Comparison of ENCODE assay signal across 18 cellular contexts in the genomic region with DNA sequence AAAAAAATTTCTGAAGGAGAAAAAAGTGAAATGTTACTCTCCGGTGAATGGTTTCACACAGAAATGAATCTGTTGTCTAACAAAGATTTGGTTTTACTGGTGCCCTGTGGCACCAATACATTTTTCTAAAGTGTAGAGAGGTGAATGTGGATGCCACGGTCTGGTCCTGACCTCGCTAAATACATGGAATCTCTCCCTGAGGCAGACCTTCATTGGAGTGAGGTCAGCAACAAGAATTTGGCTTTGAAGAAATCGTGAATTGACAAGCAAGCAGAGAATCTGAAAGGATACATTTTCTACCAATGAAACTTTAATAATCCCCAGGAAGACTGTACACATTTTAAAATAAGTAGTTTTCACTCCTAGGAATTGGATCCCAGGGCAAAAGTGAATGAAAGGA.
DNase-seq lines count a peak whose midpoint lies in the region; ATAC-seq and TF ChIP-seq lines count a peak whose summit lies in the region.
"Had no signal": no experiment of that assay in that cellular context is flagged by ENCODE, and none has a peak within 500 bp of the region (broad histone marks: within the 10 kb centered on the region; RNA-seq: fewer than 3 reads in every experiment).

No MANE protein-coding gene starts in this region.

- no peak overlapping the region for H2BK120ac ChIP-seq in trophoblast cell (ENCODE audit: insufficient read depth, low read length, poor library complexity)

- H3K27ac ChIP-seq in hepatocyte (no peak overlapping the region), trophoblast cell (ENCODE audit: low read depth, low read length) (no peak overlapping the region), colonic mucosa (no peak overlapping the region)

- H2AK5ac ChIP-seq in trophoblast cell (ENCODE audit: low read length) = no peak overlapping the region

- H4K20me1 ChIP-seq in hepatocyte (ENCODE audit: insufficient read depth, poor library complexity, severe bottlenecking) = no peaks in the 10 kb centered on the region

- H3K4ac ChIP-seq in trophoblast cell (ENCODE audit: low read depth, low read length) = no peak overlapping the region

- no peak overlapping the region for H3K14ac ChIP-seq in trophoblast cell (ENCODE audit: low read length)

- H3K9me2 ChIP-seq in hepatocyte (replicated peaks; ENCODE audit: insufficient read depth) = no peaks in the 10 kb centered on the region

- H3K36me3 ChIP-seq in hepatocyte (replicated peaks; ENCODE audit: insufficient read depth, low read depth) = no peaks in the 10 kb centered on the region
- no peaks in the 10 kb centered on the region for H3K36me3 ChIP-seq in trophoblast cell (ENCODE audit: control insufficient read depth in 1 of 2, insufficient read depth in 2 of 2, low read length in 2 of 2)
- no peaks in the 10 kb centered on the region for H3K36me3 ChIP-seq in colonic mucosa

- no peak overlapping the region for H3K18ac ChIP-seq in trophoblast cell (ENCODE audit: low read length)

- no peak overlapping the region for H2BK5ac ChIP-seq in trophoblast cell (ENCODE audit: low read depth, low read length, poor library complexity)

- H3K27me3 ChIP-seq in hepatocyte (no peaks in the 10 kb centered on the region), trophoblast cell (ENCODE audit: insufficient read depth, low read length) (no peaks in the 10 kb centered on the region), colonic mucosa (no peaks in the 10 kb centered on the region)

- H3K9me3 ChIP-seq in hepatocyte (ENCODE audit: low read depth) = no peaks in the 10 kb centered on the region
- no peaks in the 10 kb centered on the region for H3K9me3 ChIP-seq in trophoblast cell (ENCODE audit: insufficient read depth, low read depth, low read length)
- no peaks in the 10 kb centered on the region for H3K9me3 ChIP-seq in colonic mucosa

- no peak overlapping the region for H4K91ac ChIP-seq in trophoblast cell (ENCODE audit: low read depth, low read length)

- TF ChIP-seq CTCF in hepatocyte (IDR thresholded peaks at IDR 0.05; ENCODE audit: poor library complexity) (no peak), colonic mucosa (IDR thresholded peaks at IDR 0.05) (no peak)

- DNase-seq in hepatocyte (ENCODE audit: low spot score) = no peak
- peak; percentile 20 to 66 for DNase-seq in trophoblast cell
- no peak for DNase-seq in colonic mucosa
- no peak for DNase-seq in NOMO-1 treated with DMSO at 0.1 percent for 48 hours (lab: John Stamatoyannopoulos, UW; ENCODE audit: unreplicated experiment)
- no peak for DNase-seq in cerebellar nuclear complex (lab: John Stamatoyannopoulos, UW)
- DNase-seq: CD4-positive, CD25-positive, alpha-beta regulatory T cell; DMS79; GOT3; MV-4-11; NCI-H1417; NCI-H2029; NCI-H2171 treated with DMSO at 0.1 percent for 48 hours; NCI-H748 treated with DMSO at 0.1 percent for 48 hours; RPMI8226; SIG-M5 had no signal

- ATAC-seq in SK-N-SH treated with all-trans-retinoic acid at 6 μM for 48 hours (peak; percentile 58), GM19452 (IDR thresholded peaks at IDR 0.05; ENCODE audit: unreplicated experiment) (no peak)
- ATAC-seq: K562 had no signal

- H3K79me2 ChIP-seq in hepatocyte (no peaks in the 10 kb centered on the region), trophoblast cell (ENCODE audit: control insufficient read depth, insufficient read depth, low read length, poor library complexity) (no peaks in the 10 kb centered on the region)

- H4K8ac ChIP-seq in trophoblast cell (ENCODE audit: low read depth, low read length) = no peak overlapping the region

- no peak overlapping the region for H4K12ac ChIP-seq in trophoblast cell (ENCODE audit: low read depth, low read length)

- H2BK12ac ChIP-seq in trophoblast cell (ENCODE audit: low read length) = no peak overlapping the region

- 61% methylated on average over 4 of the region's 4 CpGs for WGBS in hepatocyte (ENCODE audit: low lambda C conversion rate, missing lambda C conversion rate)
- WGBS in trophoblast cell (ENCODE audit: extremely low coverage, insufficient coverage, insufficient read length) = no CpG with 5 or more reads among the region's 4 CpGs

- intact Hi-C loops in colonic mucosa (cut with DNase I) = no loop called here

- H3K4me3 ChIP-seq in hepatocyte = no peak overlapping the region
- no peak overlapping the region for H3K4me3 ChIP-seq in trophoblast cell (ENCODE audit: low read depth, low read length)
- no peak overlapping the region for H3K4me3 ChIP-seq in colonic mucosa
- H3K4me3 ChIP-seq: K562 had no signal

- peak overlapping the region; percentile 16 for H2AFZ ChIP-seq in hepatocyte
- H2AFZ ChIP-seq in trophoblast cell (ENCODE audit: insufficient read depth, low read length, poor library complexity) = no peak overlapping the region

- H3K9ac ChIP-seq in trophoblast cell (ENCODE audit: low read length) = no peak overlapping the region
- H3K9ac ChIP-seq in colonic mucosa (ENCODE audit: low read depth in 2 of 2, low read length in 2 of 2) = no peak overlapping the region

- H3K4me2 ChIP-seq in hepatocyte (no peak overlapping the region), trophoblast cell (ENCODE audit: low read length) (no peak overlapping the region)

- H3K4me1 ChIP-seq in hepatocyte (ENCODE audit: insufficient read depth) = no peaks in the 10 kb centered on the region
- no peaks in the 10 kb centered on the region for H3K4me1 ChIP-seq in trophoblast cell (ENCODE audit: control insufficient read depth in 1 of 2, insufficient read depth in 2 of 2, low read length in 2 of 2)
- H3K4me1 ChIP-seq in colonic mucosa = no peaks in the 10 kb centered on the region

- H3K79me1 ChIP-seq in trophoblast cell (ENCODE audit: low read length) = peaks cover 2% of the 10 kb centered on the region

- H3K23ac ChIP-seq in trophoblast cell (ENCODE audit: low read length) = no peak overlapping the region

TF ChIP-seq in SK-N-SH treated with all-trans-retinoic acid at 6 μM for 48 hours, 23 proteins besides CTCF, POLR2A, EP300 and RAD21:
- TF ChIP-seq ZNF70 (CRISPR knock-in tag; IDR thresholded peaks at IDR 0.05) = no peak

Comparison
In these comparisons a context has a peak if more than half of its experiments do, and no peak if none do; other contexts are left out.
1. DNase-seq: peak in trophoblast cell (2 of 2); none in hepatocyte (single experiment), colonic mucosa (single experiment), NOMO-1 treated with DMSO at 0.1 percent for 48 hours (single experiment) and cerebellar nuclear complex (0 of 2).